18 cellular contexts compared by ENCODE assay signal in the genomic region with DNA sequence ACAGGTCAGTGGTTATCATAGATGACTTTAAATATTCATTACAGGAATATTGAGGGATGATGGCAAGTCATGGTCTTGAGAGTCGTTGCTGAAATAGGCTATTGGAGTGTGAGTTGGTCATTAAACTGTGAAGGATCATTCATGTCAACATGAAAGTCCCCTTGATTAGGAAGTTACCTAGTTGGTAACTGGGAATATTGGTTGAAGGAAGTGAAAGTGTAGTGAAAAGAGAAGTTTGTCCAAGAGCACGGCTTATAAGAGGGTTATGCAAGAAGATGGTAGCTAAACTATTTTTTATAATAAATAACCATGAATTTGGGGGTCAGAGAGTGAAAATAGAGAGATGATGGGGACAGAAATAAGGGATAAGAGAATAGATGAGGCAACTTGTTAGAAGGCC.
"Had no signal": no experiment of that assay in that cellular context is flagged by ENCODE, and none has a peak within 500 bp of the region (broad histone marks: within the 10 kb centered on the region; RNA-seq: fewer than 3 reads in every experiment).

No MANE protein-coding gene starts in this region.

- H3K4me1 Mint-ChIP-seq: activated T-helper 17 cell treated with anti-CD3 and anti-CD28 coated beads, Interleukin-2, amount 50 U/mL, for 72 hours; central memory CD8-positive, alpha-beta T cell; mesothelial cell of epicardium had no signal

- H3K9me3 Mint-ChIP-seq: activated T-cell treated with anti-CD3 and anti-CD28 coated beads, Interleukin-2, amount 50 U/mL, for 24 hours; activated T-helper 17 cell treated with anti-CD3 and anti-CD28 coated beads, Interleukin-2, amount 50 U/mL, for 72 hours; central memory CD8-positive, alpha-beta T cell; mesothelial cell of epicardium; natural killer cell treated with Interleukin-12 subunit alpha and Interleukin-12 subunit beta and Interleukin-15 and Interleukin-18, amount 100 ng/mL, for 72 hours; WTC11 had no signal

- DNase-seq: activated CD8-positive, alpha-beta memory T cell treated with anti-CD3 and anti-CD28 coated beads for 24 hours; activated CD8-positive, alpha-beta memory T cell treated with anti-CD3 and anti-CD28 coated beads, Interleukin-2, amount 50 U/mL, for 4 hours; activated naive CD4-positive, alpha-beta T cell; activated T-cell treated with anti-CD3 and anti-CD28 coated beads, Interleukin-2, amount 50 U/mL, for 24 hours; amniotic stem cell; head of caudate nucleus; hypothalamus; left ventricle myocardium inferior; spleen; stimulated activated CD4-positive, alpha-beta T cell treated with anti-CD3 and anti-CD28 coated beads, Interleukin-4, amount 100 ng/mL, for 24 hours; stimulated activated naive CD4-positive, alpha-beta T cell treated with Interleukin-2 at 50 U/mL for 16 hours; thyroid gland had no signal

- H3K36me3 Mint-ChIP-seq: activated naive CD8-positive, alpha-beta T cell; mesothelial cell of epicardium; natural killer cell treated with Interleukin-12 subunit alpha and Interleukin-12 subunit beta and Interleukin-15 and Interleukin-18, amount 100 ng/mL, for 72 hours; WTC11 had no signal

- H3K27me3 Mint-ChIP-seq: activated T-cell treated with anti-CD3 and anti-CD28 coated beads, Interleukin-2, amount 50 U/mL, for 24 hours; activated T-helper 17 cell treated with anti-CD3 and anti-CD28 coated beads, Interleukin-2, amount 50 U/mL, for 72 hours had no signal

- ATAC-seq: natural killer cell treated with Interleukin-12 subunit alpha and Interleukin-12 subunit beta and Interleukin-15 and Interleukin-18, amount 100 ng/mL, for 72 hours; WTC11 had no signal

- H3K4me3 Mint-ChIP-seq: activated naive CD8-positive, alpha-beta T cell; activated T-cell treated with anti-CD3 and anti-CD28 coated beads, Interleukin-2, amount 50 U/mL, for 24 hours; activated T-helper 17 cell treated with anti-CD3 and anti-CD28 coated beads, Interleukin-2, amount 50 U/mL, for 72 hours; central memory CD8-positive, alpha-beta T cell; mesothelial cell of epicardium; natural killer cell treated with Interleukin-12 subunit alpha and Interleukin-12 subunit beta and Interleukin-15 and Interleukin-18, amount 100 ng/mL, for 72 hours; WTC11 had no signal

- H3K27ac Mint-ChIP-seq: activated naive CD8-positive, alpha-beta T cell; activated T-cell treated with anti-CD3 and anti-CD28 coated beads, Interleukin-2, amount 50 U/mL, for 24 hours; activated T-helper 17 cell treated with anti-CD3 and anti-CD28 coated beads, Interleukin-2, amount 50 U/mL, for 72 hours; mesothelial cell of epicardium; natural killer cell treated with Interleukin-12 subunit alpha and Interleukin-12 subunit beta and Interleukin-15 and Interleukin-18, amount 100 ng/mL, for 72 hours; WTC11 had no signal
